In the genomic region with DNA sequence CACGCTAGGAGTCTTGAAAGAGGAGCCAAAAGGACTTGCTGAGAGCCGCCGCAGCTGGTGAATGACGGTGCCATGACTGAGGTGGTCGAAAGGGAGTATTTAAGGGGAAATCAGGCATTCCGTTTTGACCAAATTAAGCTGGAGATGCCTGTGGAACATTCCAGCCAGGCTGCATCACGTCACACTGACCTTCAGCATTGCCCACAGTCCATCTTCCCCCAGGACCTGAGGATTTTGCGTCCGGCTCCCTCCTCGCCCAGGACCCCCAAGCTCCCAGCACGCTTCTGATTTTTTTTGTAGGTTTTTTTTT, we compare ENCODE assay signal across 10 cellular contexts. TPM values are rescaled to one million over a fixed set of nuclear protein-coding genes. Genes with fewer than 3 reads are reported as not detected.
DNase-seq lines count a peak whose midpoint lies in the region; ATAC-seq lines count a peak whose summit lies in the region.
"Had no signal": no experiment of that assay in that cellular context is flagged by ENCODE, and none has a peak within 500 bp of the region (broad histone marks: within the 10 kb centered on the region; RNA-seq: fewer than 3 reads in every experiment).

No MANE protein-coding gene starts in this region.

- H3K27ac ChIP-seq in cingulate gyrus (ENCODE audit: low read depth, low read length) = peak overlapping the region; percentile 75

- H3K4me3 Mint-ChIP-seq in stimulated activated naive CD8-positive, alpha-beta T cell treated with anti-CD3 and anti-CD28 coated beads, Interleukin-15, Interleukin-2, amounts not matched to agents 100 ng/mL and 50 ng/mL, for 24 hours = peak overlapping the region; percentile 78
- peak overlapping the region; percentile 81 to 95 (median 86) for H3K4me3 Mint-ChIP-seq in naive thymus-derived CD8-positive, alpha-beta T cell

- POLR2A ChIA-PET in naive thymus-derived CD8-positive, alpha-beta T cell (lab: Charles Lee) = interaction anchor here (0.8 to 2.9 kb wide), 10 partner anchors 9 to 1396 kb away, joined by 3 to 21 read pairs (median 5); a partner anchor contains a TSS

- no peak for ATAC-seq in stimulated activated naive CD8-positive, alpha-beta T cell treated with anti-CD3 and anti-CD28 coated beads, Interleukin-15, Interleukin-2, amounts not matched to agents 100 U/mL and 50 U/mL, for 24 hours
- no peak for ATAC-seq in naive thymus-derived CD8-positive, alpha-beta T cell
- no peak for ATAC-seq in GM21423 (IDR thresholded peaks at IDR 0.05; ENCODE audit: unreplicated experiment)

- H3K36me3 Mint-ChIP-seq in stimulated activated naive CD8-positive, alpha-beta T cell treated with anti-CD3 and anti-CD28 coated beads, Interleukin-15, Interleukin-2, amounts not matched to agents 100 ng/mL and 50 ng/mL, for 24 hours (ENCODE audit: low read depth) = peaks cover 5% of the 10 kb centered on the region
- H3K36me3 Mint-ChIP-seq in naive thymus-derived CD8-positive, alpha-beta T cell = peaks cover 0 to 9% (median 0%) of the 10 kb centered on the region in 3 donors

- H3K9me3 Mint-ChIP-seq in stimulated activated naive CD8-positive, alpha-beta T cell treated with anti-CD3 and anti-CD28 coated beads, Interleukin-15, Interleukin-2, amounts not matched to agents 100 ng/mL and 50 ng/mL, for 24 hours = no peaks in the 10 kb centered on the region
- no peaks in the 10 kb centered on the region for H3K9me3 Mint-ChIP-seq in naive thymus-derived CD8-positive, alpha-beta T cell

- DNase-seq in stimulated activated naive CD8-positive, alpha-beta T cell treated with anti-CD3 and anti-CD28 coated beads, Interleukin-15, Interleukin-2, amounts not matched to agents 100 U/mL and 50 U/mL, for 24 hours = no peak
- peak in 1 of 10 donors; percentile 67 for DNase-seq in naive thymus-derived CD8-positive, alpha-beta T cell
- DNase-seq in nucleus accumbens (lab: John Stamatoyannopoulos, UW) = no peak
- no peak for DNase-seq in DMS53 treated with DMSO at 0.1 percent for 48 hours (lab: John Stamatoyannopoulos, UW; ENCODE audit: unreplicated experiment)
- DNase-seq in SIG-M5 treated with dmso at 0.1 percent for 504 hours (lab: John Stamatoyannopoulos, UW; ENCODE audit: unreplicated experiment) = no peak
- DNase-seq: DND-41, PC-3 had no signal

- H3K4me1 Mint-ChIP-seq in stimulated activated naive CD8-positive, alpha-beta T cell treated with anti-CD3 and anti-CD28 coated beads, Interleukin-15, Interleukin-2, amounts not matched to agents 100 ng/mL and 50 ng/mL, for 24 hours (ENCODE audit: low read depth) = peaks cover 21% of the 10 kb centered on the region
- H3K4me1 Mint-ChIP-seq in naive thymus-derived CD8-positive, alpha-beta T cell = peaks cover 13 to 38% (median 25%) of the 10 kb centered on the region in 4 donors

- H3K27me3 Mint-ChIP-seq in stimulated activated naive CD8-positive, alpha-beta T cell treated with anti-CD3 and anti-CD28 coated beads, Interleukin-15, Interleukin-2, amounts not matched to agents 100 ng/mL and 50 ng/mL, for 24 hours = no peaks in the 10 kb centered on the region
- no peaks in the 10 kb centered on the region for H3K27me3 Mint-ChIP-seq in naive thymus-derived CD8-positive, alpha-beta T cell

- H3K27ac Mint-ChIP-seq in stimulated activated naive CD8-positive, alpha-beta T cell treated with anti-CD3 and anti-CD28 coated beads, Interleukin-15, Interleukin-2, amounts not matched to agents 100 ng/mL and 50 ng/mL, for 24 hours = peak overlapping the region; percentile 92
- H3K27ac Mint-ChIP-seq in naive thymus-derived CD8-positive, alpha-beta T cell = peak overlapping the region; percentile 84 to 94 (median 88)

RNA-seq across cellular contexts. Expression of a gene that starts 12.0 kb away (rescaled TPM):
- total RNA-seq in naive thymus-derived CD8-positive, alpha-beta T cell = 10 to 100 TPM; 72.2 to 77.7 TPM
- polyA plus RNA-seq in naive thymus-derived CD8-positive, alpha-beta T cell = 10 to 100 TPM; 20.5 to 32.0 (median 28.2) TPM

RNA-seq across cellular contexts. Expression of a gene that starts 25.8 kb away (rescaled TPM):
- total RNA-seq in naive thymus-derived CD8-positive, alpha-beta T cell = 1 to 10 TPM; 2.7 to 2.9 TPM
- polyA plus RNA-seq in naive thymus-derived CD8-positive, alpha-beta T cell = under 1 TPM in 2 of 3 donors, not detected in 1; 0.39 to 0.42 TPM

RNA-seq across cellular contexts. Expression of a gene that starts 30.5 kb away (rescaled TPM):
- 10 to 100 TPM; 21.4 to 21.5 TPM for total RNA-seq in naive thymus-derived CD8-positive, alpha-beta T cell
- polyA plus RNA-seq in naive thymus-derived CD8-positive, alpha-beta T cell = under 1 TPM in 1 of 3 donors, not detected in 2; 0.15 TPM

RNA-seq across cellular contexts. Expression of a gene that starts 35.4 kb away (rescaled TPM):
- total RNA-seq in naive thymus-derived CD8-positive, alpha-beta T cell = 10 to 100 TPM; 39.1 to 41.2 TPM
- polyA plus RNA-seq in naive thymus-derived CD8-positive, alpha-beta T cell = 10 to 100 TPM; 32.9 to 59.9 (median 40.3) TPM
